Comparison of ENCODE assay signal across 8 cellular contexts in the genomic region with DNA sequence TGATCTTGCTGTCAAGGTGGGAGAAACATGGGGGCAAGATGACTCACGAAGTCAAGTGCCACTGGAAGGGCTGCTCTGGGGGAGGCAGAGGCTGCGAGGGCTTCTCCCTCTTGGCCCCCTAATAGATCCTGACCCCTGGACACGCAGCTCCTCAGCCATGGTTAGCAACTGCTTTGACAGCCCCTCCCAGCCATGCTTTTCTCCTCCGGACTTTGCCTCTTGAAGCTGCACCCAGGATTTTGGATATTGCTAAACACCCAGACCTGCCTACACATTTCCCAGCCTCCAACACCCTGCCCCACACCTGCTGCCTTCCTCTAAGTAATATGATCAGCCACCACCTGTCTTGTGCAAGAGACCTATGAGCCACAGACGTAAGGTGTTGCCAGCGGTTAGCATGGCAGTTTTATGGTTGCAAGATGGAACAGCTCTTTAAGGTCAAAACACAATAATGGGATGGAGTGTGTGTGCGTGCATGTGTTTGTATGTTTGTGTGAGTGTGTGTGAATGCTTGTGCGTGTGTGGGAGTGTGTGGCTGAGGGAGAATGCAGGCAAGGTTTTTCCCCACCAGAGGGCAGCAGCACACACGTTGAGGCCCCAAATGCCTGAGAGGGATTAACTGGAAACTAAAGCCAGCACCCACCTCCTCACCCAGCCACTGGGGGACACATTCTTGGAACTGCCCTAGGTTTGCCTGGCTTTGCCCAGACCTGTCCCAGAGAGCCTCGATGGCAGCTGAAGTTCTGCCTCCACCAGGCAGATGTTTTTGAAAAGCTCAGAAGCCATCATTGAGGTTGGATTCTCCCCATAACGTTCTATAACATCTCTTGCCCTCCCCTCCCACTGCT. TPM values are rescaled to one million over a fixed set of nuclear protein-coding genes. Genes with fewer than 3 reads are reported as not detected.
DNase-seq lines count a peak whose midpoint lies in the region; ATAC-seq, FAIRE-seq and TF ChIP-seq lines count a peak whose summit lies in the region.
"Had no signal": no experiment of that assay in that cellular context is flagged by ENCODE, and none has a peak within 500 bp of the region (broad histone marks: within the 10 kb centered on the region; RNA-seq: fewer than 3 reads in every experiment).

No MANE protein-coding gene starts in this region.

- no peaks in the 10 kb centered on the region for H4K20me1 ChIP-seq in mammary epithelial cell (ENCODE audit: insufficient read depth, low read length)

- no peak overlapping the region for H3K4me3 ChIP-seq in mammary epithelial cell (replicated peaks in 1 of 3; ENCODE audit: insufficient read depth in 1 of 3, low read depth in 2 of 3, low read length in 3 of 3)
- H3K4me3 ChIP-seq: skin epidermis had no signal

- no peaks in the 10 kb centered on the region for H3K36me3 ChIP-seq in mammary epithelial cell (ENCODE audit: insufficient read depth, low read length)

- no peaks in the 10 kb centered on the region for H3K9me3 ChIP-seq in mammary epithelial cell (replicated peaks; ENCODE audit: insufficient read depth, low read length)

- TF ChIP-seq CTCF in VCaP (conservative IDR thresholded peaks at IDR 0.05) (peak; percentile 100), mammary epithelial cell (conservative IDR thresholded peaks at IDR 0.05 in 1 of 2, IDR thresholded peaks at IDR 0.05 in 1 of 2; ENCODE audit: extremely low read depth in 1 of 2, insufficient read depth in 1 of 2, low read depth in 1 of 2, low read length in 2 of 2) (peak; percentile 96 to 97)

- H3K79me2 ChIP-seq in mammary epithelial cell (ENCODE audit: insufficient read depth, low read length), result no peaks in the 10 kb centered on the region

- intact Hi-C loops in mammary epithelial cell (cut with micrococcal nuclease), result loop anchor here (1.0 kb wide), 3 partner anchors 18 to 33 kb away; a partner anchor contains a TSS

- no TSS peak for BruUV-seq in mammary epithelial cell (replicated peaks; lab: Mats Ljungman, UMichigan)

- H3K9ac ChIP-seq in mammary epithelial cell (ENCODE audit: insufficient read depth, low read length), result no peak overlapping the region

- H3K4me2 ChIP-seq in mammary epithelial cell (ENCODE audit: insufficient read depth, low read depth, low read length), result peak overlapping the region; percentile 79

- H3K27ac ChIP-seq in VCaP (peak overlapping the region; percentile 99), mammary epithelial cell (ENCODE audit: insufficient read depth, low read depth, low read length) (no peak overlapping the region)

- CTCF ChIA-PET in mammary epithelial cell (lab: Charles Lee; ENCODE audit: low non-redundant PET), result interaction anchor here (0.5 to 1.3 kb wide), 8 partner anchors 17 to 818 kb away, joined by 3 to 11 read pairs (median 4); no protein-coding TSS in a partner anchor

- peaks cover 35% of the 10 kb centered on the region for H3K4me1 ChIP-seq in mammary epithelial cell (ENCODE audit: insufficient read depth, low read length)

- dilution Hi-C loops in mammary epithelial cell (cut with HindIII; ENCODE audit: low sequenced_read_pairs), result no loop called here

- FAIRE-seq in GM19239 (lab: Jason Lieb, UNC), result peak; percentile 97

- DNase-seq in GM19239 (ENCODE audit: insufficient read length, low spot score) (peak; percentile 90), NCI-H2171 (lab: John Stamatoyannopoulos, UW) (peak; percentile 95), mammary epithelial cell (peak; percentile 96), islet precursor cell (peak; percentile 82)
- DNase-seq in stimulated activated CD4-positive, alpha-beta T cell treated with anti-CD3 and anti-CD28 coated beads, Interleukin-12 subunit alpha, Interleukin-12 subunit beta, amount 100 ng/mL, for 48 hours (ENCODE audit: low read depth in 2 of 3, low spot score in 1 of 3), result peak; percentile 49 to 72 (median 62)

- in situ Hi-C loops in mammary epithelial cell (cut with MboI; ENCODE audit: low sequenced_read_pairs in 2 of 2), result loop anchor here in 1 of 2 donors (10.0 kb wide), 1 partner anchor 159 kb away; a partner anchor contains a TSS

- no peaks in the 10 kb centered on the region for H3K27me3 ChIP-seq in mammary epithelial cell (ENCODE audit: insufficient read depth, low read length)

- ATAC-seq in HG03175 (IDR thresholded peaks at IDR 0.05; ENCODE audit: unreplicated experiment), result no peak

- 13% methylated on average over 8 of the region's 11 CpGs for WGBS in mammary epithelial cell (ENCODE audit: low coverage, missing lambda C conversion rate)

- peak overlapping the region; percentile 69 for H2AFZ ChIP-seq in mammary epithelial cell (ENCODE audit: low read depth, low read length)

RNA-seq across cellular contexts. Expression of a gene that starts 2.5 kb away (rescaled TPM):
- under 1 TPM in 1 of 2 donors, not detected in 1; 0.33 TPM for total RNA-seq in mammary epithelial cell
- not detected for polyA plus RNA-seq in mammary epithelial cell
- polyA minus RNA-seq in mammary epithelial cell, result not detected

RNA-seq across cellular contexts. Expression of a gene that starts 32.7 kb away (rescaled TPM):
- 10 to 100 TPM; 12.3 to 65.2 TPM for total RNA-seq in mammary epithelial cell
- polyA plus RNA-seq in mammary epithelial cell, result 46.7 TPM
- polyA minus RNA-seq in mammary epithelial cell, result 28.2 TPM

RNA-seq across cellular contexts. Expression of a gene that starts 44.7 kb away (rescaled TPM):
- 10 to 100 TPM; 47.5 to 63.2 TPM for total RNA-seq in mammary epithelial cell
- polyA plus RNA-seq in mammary epithelial cell, result 30.8 TPM
- 119 TPM for polyA minus RNA-seq in mammary epithelial cell

RNA-seq across cellular contexts. Expression of a gene that starts 59.6 kb away (rescaled TPM):
- not detected for total RNA-seq in mammary epithelial cell
- polyA plus RNA-seq in mammary epithelial cell, result not detected
- not detected for polyA minus RNA-seq in mammary epithelial cell
